In the genomic region with DNA sequence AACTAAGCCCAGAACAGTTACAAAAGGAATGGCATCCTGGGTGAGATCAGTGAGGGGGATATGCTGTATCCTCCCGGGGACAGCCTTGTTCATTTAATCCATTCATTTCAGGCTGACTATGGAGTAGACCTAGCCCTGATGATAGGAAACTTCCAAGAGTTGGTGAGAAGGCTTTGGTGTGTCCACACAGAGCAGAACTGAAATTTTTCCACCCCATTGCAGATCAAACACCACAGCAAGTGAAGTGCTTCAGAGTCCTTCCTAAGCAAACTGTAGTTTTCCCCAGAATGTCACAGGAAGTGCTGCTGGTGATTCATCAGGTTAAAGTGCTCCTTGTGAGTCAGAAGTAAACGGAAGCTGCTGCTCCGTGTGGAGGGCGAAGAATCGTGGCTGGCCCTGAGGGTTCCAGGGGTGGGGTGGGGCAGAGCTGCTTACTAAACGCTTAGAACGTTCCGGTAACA, we compare ENCODE assay signal across 8 cellular contexts.
DNase-seq lines count a peak whose midpoint lies in the region; ATAC-seq and TF ChIP-seq lines count a peak whose summit lies in the region.

No MANE protein-coding gene starts in this region.

- TF ChIP-seq CTCF in AG10803 (conservative IDR thresholded peaks at IDR 0.05; ENCODE audit: low read length) (no peak), RWPE2 (IDR thresholded peaks at IDR 0.05; ENCODE audit: poor library complexity, severe bottlenecking) (no peak), heart right ventricle (IDR thresholded peaks at IDR 0.05) (no peak)

- WGBS in heart right ventricle, 2 donors, result 49 to 60% methylated on average over 8 of the region's 8 CpGs

- peak; percentile 89 for DNase-seq in AG10803 (ENCODE audit: low read depth)
- peak; percentile 86 for DNase-seq in RWPE2 (ENCODE audit: low spot score)
- peak; percentile 11 for DNase-seq in activated gamma-delta T cell (lab: John Stamatoyannopoulos, UW)
- peak in 1 of 2 donors; percentile 18 for DNase-seq in heart right ventricle
- peak; percentile 87 for DNase-seq in stimulated activated CD4-positive, alpha-beta T cell treated with anti-CD3 and anti-CD28 coated beads, Interleukin-15, amount 100 ng/mL, for 24 hours
- no peak for DNase-seq in NCI-H1436 treated with DMSO at 0.1 percent for 48 hours (lab: John Stamatoyannopoulos, UW)

- H3K4me1 ChIP-seq in RWPE2 (ENCODE audit: insufficient read depth, poor library complexity, severe bottlenecking), result peaks cover 25% of the 10 kb centered on the region
- peaks cover 3 to 36% (median 19%) of the 10 kb centered on the region in 9 donors for H3K4me1 ChIP-seq in heart right ventricle

- H3K9me3 ChIP-seq in RWPE2 (ENCODE audit: severe bottlenecking) (no peaks in the 10 kb centered on the region), heart right ventricle (no peaks in the 10 kb centered on the region)

- no peak overlapping the region for H3K4me3 ChIP-seq in AG10803 (ENCODE audit: low read length)
- no peak overlapping the region for H3K4me3 ChIP-seq in RWPE2 (ENCODE audit: severe bottlenecking)
- no peak overlapping the region for H3K4me3 ChIP-seq in heart right ventricle

- ATAC-seq in GM21825 (IDR thresholded peaks at IDR 0.05; ENCODE audit: unreplicated experiment) (peak; percentile 50), RWPE2 (ENCODE audit: low read depth) (peak; percentile 95), heart right ventricle (peak; percentile 5 to 91 (median 64)), GM21515 (IDR thresholded peaks at IDR 0.05; ENCODE audit: unreplicated experiment) (no peak)

- H3K27me3 ChIP-seq in RWPE2 (ENCODE audit: insufficient read depth, poor library complexity, severe bottlenecking), result no peaks in the 10 kb centered on the region
- peaks cover 0 to 6% (median 0%) of the 10 kb centered on the region in 7 donors for H3K27me3 ChIP-seq in heart right ventricle

- intact Hi-C loops in heart right ventricle (cut with DNase I), result loop anchor here in 9 of 10 donors (2.0 to 10.0 kb wide), 8 partner anchors 151 to 911 kb away; no protein-coding TSS in a partner anchor

- H3K27ac ChIP-seq in RWPE2 (ENCODE audit: poor library complexity, severe bottlenecking) (peak overlapping the region; percentile 96), heart right ventricle (peak overlapping the region in 6 of 10 donors; percentile 4 to 79 (median 20))

- no peaks in the 10 kb centered on the region for H3K36me3 ChIP-seq in RWPE2 (ENCODE audit: low read depth)
- H3K36me3 ChIP-seq in heart right ventricle, result no peaks in the 10 kb centered on the region
